ENCODE assay signal across 1 cellular context in the genomic region with DNA sequence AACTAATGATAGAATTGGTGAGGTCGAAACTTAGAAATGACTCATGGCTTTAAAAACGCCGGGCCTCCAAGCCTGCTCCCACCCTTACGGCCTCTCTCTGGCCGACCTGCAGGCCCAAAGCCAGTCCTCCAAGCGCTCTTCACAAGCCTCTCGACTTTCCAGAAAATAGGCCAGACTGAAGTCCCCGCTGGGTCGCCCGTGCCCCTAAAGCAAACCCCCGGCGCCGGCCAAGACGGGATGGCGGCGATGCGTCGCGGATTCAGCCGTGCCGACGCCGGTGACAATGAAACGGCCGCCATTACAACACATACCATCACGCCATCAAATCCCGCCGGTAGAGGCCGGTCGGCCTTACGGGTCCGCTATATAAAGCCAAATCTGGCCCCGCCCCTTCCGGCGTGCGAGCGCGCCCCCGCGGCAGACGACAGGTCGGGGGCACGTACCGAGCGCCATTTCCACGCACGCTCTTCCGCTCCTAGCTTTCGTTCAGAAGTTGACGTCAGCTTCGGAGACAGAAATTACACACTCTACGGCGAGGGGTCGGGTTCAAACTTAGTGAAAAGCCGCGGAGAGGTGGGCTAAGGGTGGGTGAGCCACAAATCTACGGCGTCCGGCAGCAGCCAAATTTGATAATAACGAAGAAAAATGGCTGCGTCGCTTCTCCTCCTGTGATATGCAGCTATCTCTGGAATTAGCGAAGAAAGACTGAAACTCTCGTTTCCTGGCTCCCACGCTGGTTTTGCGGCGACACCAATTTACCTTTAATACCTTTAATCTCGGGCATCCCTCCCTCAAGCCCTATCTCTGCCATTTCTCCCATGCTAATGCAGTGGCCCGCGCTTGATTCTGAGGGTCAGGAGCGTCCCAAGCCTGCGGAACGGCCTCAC.
A peak's percentile ranks its signal among the peaks of the same experiment; 100 is the strongest.
TF ChIP-seq lines count a peak whose summit lies in the region.

TSS of gene RPL3 (minus strand) at position 340 of the 887 bp plus-strand sequence. CDS start at position 314, 26 bp downstream.

TF ChIP-seq in HepG2, 621 proteins besides CTCF, POLR2A, EP300 and RAD21 (continued from another document and continues in another):
- TF ChIP-seq AGO2 (optimal IDR thresholded peaks at IDR 0.05; ENCODE audit: low read depth, low read length) (peak; percentile 95), ZNF274 (CRISPR knock-in tag; IDR thresholded peaks at IDR 0.05) (no peak; the same call in 1 of the 2 replicates), FLYWCH1 (CRISPR knock-in tag; IDR thresholded peaks at IDR 0.05) (no peak), ZSCAN12 (CRISPR knock-in tag; IDR thresholded peaks at IDR 0.05) (peak; percentile 76; the same call in 1 of the 2 replicates), ZNF543 (CRISPR knock-in tag; IDR thresholded peaks at IDR 0.05) (0 out of 2 replicates have a peak, but pooled peaks have one; percentile 61), JUNB (CRISPR knock-in tag; IDR thresholded peaks at IDR 0.05; ENCODE audit: borderline replicate concordance) (no peak), NFATC3 (CRISPR knock-in tag; IDR thresholded peaks at IDR 0.05) (no peak), HMGA1 (CRISPR knock-in tag; conservative IDR thresholded peaks at IDR 0.05) (no peak), DMAP1 (CRISPR knock-in tag; IDR thresholded peaks at IDR 0.05) (peak; percentile 91; the same call in 1 of the 2 replicates), SKI (IDR thresholded peaks at IDR 0.05; ENCODE audit: partially characterized antibody) (peak; percentile 81), ZNF782 (CRISPR knock-in tag; IDR thresholded peaks at IDR 0.05; ENCODE audit: borderline replicate concordance) (peak; percentile 86; the same call in 1 of the 2 replicates), NFKB2 (CRISPR knock-in tag; IDR thresholded peaks at IDR 0.05; ENCODE audit: borderline replicate concordance) (peak; percentile 77; the same call in 1 of the 2 replicates), ZNF678 (CRISPR knock-in tag; IDR thresholded peaks at IDR 0.05) (no peak), JARID2 (CRISPR knock-in tag; IDR thresholded peaks at IDR 0.05; ENCODE audit: insufficient replicate concordance) (peak; percentile 40), GZF1 (CRISPR knock-in tag; IDR thresholded peaks at IDR 0.05) (no peak; the same call in 1 of the 2 replicates), FOXM1 (CRISPR knock-in tag; IDR thresholded peaks at IDR 0.05) (no peak), MXI1 (IDR thresholded peaks at IDR 0.05; ENCODE audit: borderline replicate concordance, low read depth, low read length) (peak; percentile 83; the same call in 1 of the 3 replicates), SALL2 (CRISPR knock-in tag; IDR thresholded peaks at IDR 0.05) (peak; percentile 46; the same call in 1 of the 2 replicates), ZNF619 (CRISPR knock-in tag; IDR thresholded peaks at IDR 0.05) (no peak; the same call in 1 of the 2 replicates), E2F2 (CRISPR knock-in tag; IDR thresholded peaks at IDR 0.05; ENCODE audit: borderline replicate concordance) (peak; percentile 88), ZNF354B (CRISPR knock-in tag; IDR thresholded peaks at IDR 0.05) (no peak), PHF8 (CRISPR knock-in tag; IDR thresholded peaks at IDR 0.05) (peak; percentile 95), MTA1 (CRISPR knock-in tag; IDR thresholded peaks at IDR 0.05; ENCODE audit: borderline replicate concordance) (no peak; the same call in 1 of the 2 replicates), ELF4 (CRISPR knock-in tag; IDR thresholded peaks at IDR 0.05; ENCODE audit: borderline replicate concordance) (peak; percentile 81), AHR (CRISPR knock-in tag; IDR thresholded peaks at IDR 0.05) (peak; percentile 91; the same call in 1 of the 2 replicates), SETDB1 (CRISPR knock-in tag; IDR thresholded peaks at IDR 0.05; ENCODE audit: borderline replicate concordance) (no peak), ESRRA (CRISPR knock-in tag; IDR thresholded peaks at IDR 0.05; ENCODE audit: low read depth) (no peak; the same call in 1 of the 2 replicates), TBP (CRISPR knock-in tag; IDR thresholded peaks at IDR 0.05) (0 out of 2 replicates have a peak, but pooled peaks have one; percentile 31), KLF11 (CRISPR knock-in tag; IDR thresholded peaks at IDR 0.05) (no peak), ZNF430 (CRISPR knock-in tag; IDR thresholded peaks at IDR 0.05) (peak; percentile 82; the same call in 1 of the 2 replicates), HDAC2 (CRISPR knock-in tag; IDR thresholded peaks at IDR 0.05) (peak; percentile 22; the same call in 1 of the 2 replicates), SKIL (CRISPR knock-in tag; IDR thresholded peaks at IDR 0.05; ENCODE audit: borderline replicate concordance) (0 out of 2 replicates have a peak, but pooled peaks have one; percentile 43), ZMYM2 (CRISPR knock-in tag; IDR thresholded peaks at IDR 0.05) (peak; percentile 35; the same call in 1 of the 2 replicates), NFYB (CRISPR knock-in tag; IDR thresholded peaks at IDR 0.05) (peak; percentile 73), SOX13 (IDR thresholded peaks at IDR 0.05) (no peak), SOX13 (CRISPR knock-in tag; conservative IDR thresholded peaks at IDR 0.05 in 1 of 2, IDR thresholded peaks at IDR 0.05 in 1 of 2) (0 out of 4 replicates have a peak, but pooled peaks of 1 of the 2 experiments have one; percentile 15), ZNF225 (CRISPR knock-in tag; IDR thresholded peaks at IDR 0.05) (no peak; the same call in 1 of the 2 replicates), POLR2AphosphoS2 (IDR thresholded peaks at IDR 0.05; ENCODE audit: low read depth, low read length) (peak; percentile 98), ZNF468 (CRISPR knock-in tag; IDR thresholded peaks at IDR 0.05) (no peak), MAFF (IDR thresholded peaks at IDR 0.05; ENCODE audit: low read depth, low read length) (peak; percentile 19; the same call in 1 of the 2 replicates), ZFP36L2 (CRISPR knock-in tag; IDR thresholded peaks at IDR 0.05) (no peak), NCOA2 (CRISPR knock-in tag; IDR thresholded peaks at IDR 0.05) (no peak; the same call in none of the 2 replicates)
- TF ChIP-seq, protein P1, sequence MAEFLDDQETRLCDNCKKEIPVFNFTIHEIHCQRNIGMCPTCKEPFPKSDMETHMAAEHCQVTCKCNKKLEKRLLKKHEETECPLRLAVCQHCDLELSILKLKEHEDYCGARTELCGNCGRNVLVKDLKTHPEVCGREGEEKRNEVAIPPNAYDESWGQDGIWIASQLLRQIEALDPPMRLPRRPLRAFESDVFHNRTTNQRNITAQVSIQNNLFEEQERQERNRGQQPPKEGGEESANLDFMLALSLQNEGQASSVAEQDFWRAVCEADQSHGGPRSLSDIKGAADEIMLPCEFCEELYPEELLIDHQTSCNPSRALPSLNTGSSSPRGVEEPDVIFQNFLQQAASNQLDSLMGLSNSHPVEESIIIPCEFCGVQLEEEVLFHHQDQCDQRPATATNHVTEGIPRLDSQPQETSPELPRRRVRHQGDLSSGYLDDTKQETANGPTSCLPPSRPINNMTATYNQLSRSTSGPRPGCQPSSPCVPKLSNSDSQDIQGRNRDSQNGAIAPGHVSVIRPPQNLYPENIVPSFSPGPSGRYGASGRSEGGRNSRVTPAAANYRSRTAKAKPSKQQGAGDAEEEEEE (CRISPR knock-in tag; IDR thresholded peaks at IDR 0.05; ENCODE audit: borderline replicate concordance) = no peak
- TF ChIP-seq, protein P2, sequence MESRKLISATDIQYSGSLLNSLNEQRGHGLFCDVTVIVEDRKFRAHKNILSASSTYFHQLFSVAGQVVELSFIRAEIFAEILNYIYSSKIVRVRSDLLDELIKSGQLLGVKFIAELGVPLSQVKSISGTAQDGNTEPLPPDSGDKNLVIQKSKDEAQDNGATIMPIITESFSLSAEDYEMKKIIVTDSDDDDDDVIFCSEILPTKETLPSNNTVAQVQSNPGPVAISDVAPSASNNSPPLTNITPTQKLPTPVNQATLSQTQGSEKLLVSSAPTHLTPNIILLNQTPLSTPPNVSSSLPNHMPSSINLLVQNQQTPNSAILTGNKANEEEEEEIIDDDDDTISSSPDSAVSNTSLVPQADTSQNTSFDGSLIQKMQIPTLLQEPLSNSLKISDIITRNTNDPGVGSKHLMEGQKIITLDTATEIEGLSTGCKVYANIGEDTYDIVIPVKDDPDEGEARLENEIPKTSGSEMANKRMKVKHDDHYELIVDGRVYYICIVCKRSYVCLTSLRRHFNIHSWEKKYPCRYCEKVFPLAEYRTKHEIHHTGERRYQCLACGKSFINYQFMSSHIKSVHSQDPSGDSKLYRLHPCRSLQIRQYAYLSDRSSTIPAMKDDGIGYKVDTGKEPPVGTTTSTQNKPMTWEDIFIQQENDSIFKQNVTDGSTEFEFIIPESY (CRISPR knock-in tag; IDR thresholded peaks at IDR 0.05) = no peak
- TF ChIP-seq, protein P3, sequence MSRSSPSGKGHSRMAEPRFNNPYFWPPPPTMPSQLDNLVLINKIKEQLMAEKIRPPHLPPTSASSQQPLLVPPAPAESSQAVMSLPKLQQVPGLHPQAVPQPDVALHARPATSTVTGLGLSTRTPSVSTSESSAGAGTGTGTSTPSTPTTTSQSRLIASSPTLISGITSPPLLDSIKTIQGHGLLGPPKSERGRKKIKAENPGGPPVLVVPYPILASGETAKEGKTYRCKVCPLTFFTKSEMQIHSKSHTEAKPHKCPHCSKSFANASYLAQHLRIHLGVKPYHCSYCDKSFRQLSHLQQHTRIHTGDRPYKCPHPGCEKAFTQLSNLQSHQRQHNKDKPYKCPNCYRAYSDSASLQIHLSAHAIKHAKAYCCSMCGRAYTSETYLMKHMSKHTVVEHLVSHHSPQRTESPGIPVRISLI (CRISPR knock-in tag; IDR thresholded peaks at IDR 0.05; ENCODE audit: borderline replicate concordance) = peak; percentile 34; the same call in 1 of the 2 replicates
- TF ChIP-seq, protein P4, sequence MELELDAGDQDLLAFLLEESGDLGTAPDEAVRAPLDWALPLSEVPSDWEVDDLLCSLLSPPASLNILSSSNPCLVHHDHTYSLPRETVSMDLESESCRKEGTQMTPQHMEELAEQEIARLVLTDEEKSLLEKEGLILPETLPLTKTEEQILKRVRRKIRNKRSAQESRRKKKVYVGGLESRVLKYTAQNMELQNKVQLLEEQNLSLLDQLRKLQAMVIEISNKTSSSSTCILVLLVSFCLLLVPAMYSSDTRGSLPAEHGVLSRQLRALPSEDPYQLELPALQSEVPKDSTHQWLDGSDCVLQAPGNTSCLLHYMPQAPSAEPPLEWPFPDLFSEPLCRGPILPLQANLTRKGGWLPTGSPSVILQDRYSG (CRISPR knock-in tag; IDR thresholded peaks at IDR 0.05) = peak; percentile 89; the same call in 1 of the 2 replicates
- TF ChIP-seq, protein P5, sequence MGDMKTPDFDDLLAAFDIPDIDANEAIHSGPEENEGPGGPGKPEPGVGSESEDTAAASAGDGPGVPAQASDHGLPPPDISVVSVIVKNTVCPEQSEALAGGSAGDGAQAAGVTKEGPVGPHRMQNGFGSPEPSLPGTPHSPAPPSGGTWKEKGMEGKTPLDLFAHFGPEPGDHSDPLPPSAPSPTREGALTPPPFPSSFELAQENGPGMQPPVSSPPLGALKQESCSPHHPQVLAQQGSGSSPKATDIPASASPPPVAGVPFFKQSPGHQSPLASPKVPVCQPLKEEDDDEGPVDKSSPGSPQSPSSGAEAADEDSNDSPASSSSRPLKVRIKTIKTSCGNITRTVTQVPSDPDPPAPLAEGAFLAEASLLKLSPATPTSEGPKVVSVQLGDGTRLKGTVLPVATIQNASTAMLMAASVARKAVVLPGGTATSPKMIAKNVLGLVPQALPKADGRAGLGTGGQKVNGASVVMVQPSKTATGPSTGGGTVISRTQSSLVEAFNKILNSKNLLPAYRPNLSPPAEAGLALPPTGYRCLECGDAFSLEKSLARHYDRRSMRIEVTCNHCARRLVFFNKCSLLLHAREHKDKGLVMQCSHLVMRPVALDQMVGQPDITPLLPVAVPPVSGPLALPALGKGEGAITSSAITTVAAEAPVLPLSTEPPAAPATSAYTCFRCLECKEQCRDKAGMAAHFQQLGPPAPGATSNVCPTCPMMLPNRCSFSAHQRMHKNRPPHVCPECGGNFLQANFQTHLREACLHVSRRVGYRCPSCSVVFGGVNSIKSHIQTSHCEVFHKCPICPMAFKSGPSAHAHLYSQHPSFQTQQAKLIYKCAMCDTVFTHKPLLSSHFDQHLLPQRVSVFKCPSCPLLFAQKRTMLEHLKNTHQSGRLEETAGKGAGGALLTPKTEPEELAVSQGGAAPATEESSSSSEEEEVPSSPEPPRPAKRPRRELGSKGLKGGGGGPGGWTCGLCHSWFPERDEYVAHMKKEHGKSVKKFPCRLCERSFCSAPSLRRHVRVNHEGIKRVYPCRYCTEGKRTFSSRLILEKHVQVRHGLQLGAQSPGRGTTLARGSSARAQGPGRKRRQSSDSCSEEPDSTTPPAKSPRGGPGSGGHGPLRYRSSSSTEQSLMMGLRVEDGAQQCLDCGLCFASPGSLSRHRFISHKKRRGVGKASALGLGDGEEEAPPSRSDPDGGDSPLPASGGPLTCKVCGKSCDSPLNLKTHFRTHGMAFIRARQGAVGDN (CRISPR knock-in tag; IDR thresholded peaks at IDR 0.05) = peak; percentile 95
- TF ChIP-seq, protein P6, sequence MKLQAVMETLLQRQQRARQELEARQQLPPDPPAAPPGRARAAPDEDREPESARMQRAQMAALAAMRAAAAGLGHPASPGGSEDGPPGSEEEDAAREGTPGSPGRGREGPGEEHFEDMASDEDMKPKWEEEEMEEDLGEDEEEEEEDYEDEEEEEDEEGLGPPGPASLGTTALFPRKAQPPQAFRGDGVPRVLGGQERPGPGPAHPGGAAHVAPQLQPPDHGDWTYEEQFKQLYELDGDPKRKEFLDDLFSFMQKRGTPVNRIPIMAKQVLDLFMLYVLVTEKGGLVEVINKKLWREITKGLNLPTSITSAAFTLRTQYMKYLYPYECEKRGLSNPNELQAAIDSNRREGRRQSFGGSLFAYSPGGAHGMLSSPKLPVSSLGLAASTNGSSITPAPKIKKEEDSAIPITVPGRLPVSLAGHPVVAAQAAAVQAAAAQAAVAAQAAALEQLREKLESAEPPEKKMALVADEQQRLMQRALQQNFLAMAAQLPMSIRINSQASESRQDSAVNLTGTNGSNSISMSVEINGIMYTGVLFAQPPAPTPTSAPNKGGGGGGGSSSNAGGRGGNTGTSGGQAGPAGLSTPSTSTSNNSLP (IDR thresholded peaks at IDR 0.05; ENCODE audit: low read depth, low read length) = peak; percentile 65
